24 cellular contexts compared by ENCODE assay signal in the genomic region with DNA sequence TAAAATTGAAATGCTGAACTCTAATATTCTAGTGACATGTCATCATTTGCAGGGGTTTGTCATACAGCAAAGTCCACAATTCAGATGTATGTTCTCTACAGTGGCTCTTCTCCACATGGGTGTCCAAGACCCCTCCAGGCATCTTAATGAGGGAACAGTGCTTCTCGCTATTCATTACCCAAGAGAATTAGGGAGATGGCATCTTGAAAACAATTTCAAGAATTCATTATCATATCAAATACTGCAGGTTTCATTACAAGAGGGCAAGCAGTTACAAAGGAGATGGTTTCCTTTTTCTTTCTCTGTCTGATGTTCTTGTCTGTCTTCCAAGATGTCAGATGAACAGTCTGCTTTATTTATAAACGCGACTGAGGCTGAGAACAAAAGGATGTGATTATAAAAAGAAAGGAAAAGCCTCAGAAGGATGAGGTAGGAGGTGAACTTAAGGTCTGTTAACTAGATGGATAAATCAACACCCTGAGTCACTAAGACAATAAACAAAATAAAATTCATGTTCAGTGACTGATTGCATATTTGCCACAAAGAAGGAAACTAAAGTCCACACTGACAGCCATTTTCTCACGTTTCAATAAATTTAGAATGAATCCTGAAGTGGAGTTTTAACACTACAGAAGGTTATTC.
DNase-seq lines count a peak whose midpoint lies in the region; ATAC-seq, FAIRE-seq and TF ChIP-seq lines count a peak whose summit lies in the region.
"Had no signal": no experiment of that assay in that cellular context is flagged by ENCODE, and none has a peak within 500 bp of the region (broad histone marks: within the 10 kb centered on the region; RNA-seq: fewer than 3 reads in every experiment).

No MANE protein-coding gene starts in this region.

- no CpG with 5 or more reads among the region's 4 CpGs for WGBS in mesendoderm (ENCODE audit: extremely low coverage, insufficient coverage, low lambda C conversion rate)

- H3K4me3 ChIP-seq in BJ (ENCODE audit: low read depth, low read length) = no peak overlapping the region
- H3K4me3 ChIP-seq in bronchial epithelial cell (ENCODE audit: low read depth, low read length) = no peak overlapping the region
- H3K4me3 ChIP-seq in mesendoderm (ENCODE audit: low read length) = no peak overlapping the region
- H3K4me3 ChIP-seq: PC-9, vagina had no signal

- no peak overlapping the region for H4K5ac ChIP-seq in mesendoderm (ENCODE audit: low read length)

- no peak overlapping the region for H3K23ac ChIP-seq in mesendoderm (ENCODE audit: low read length)

- no peaks in the 10 kb centered on the region for H3K27me3 Mint-ChIP-seq in activated CD8-positive, alpha-beta T cell treated with anti-CD3 and anti-CD28 coated beads, Interleukin-2, amount 10 ng/mL, durations not matched to agents 7 days and 5 days (ENCODE audit: low read depth)
- H3K27me3 Mint-ChIP-seq: activated CD4-positive, alpha-beta memory T cell treated with anti-CD3 and anti-CD28 coated beads for 36 hours; progenitor cell of endocrine pancreas had no signal

- no peak overlapping the region for H2BK120ac ChIP-seq in mesendoderm (ENCODE audit: low read depth, low read length)

- no peak overlapping the region for H3K4me3 Mint-ChIP-seq in activated CD8-positive, alpha-beta T cell treated with anti-CD3 and anti-CD28 coated beads, Interleukin-2, amount 10 ng/mL, durations not matched to agents 7 days and 5 days
- H3K4me3 Mint-ChIP-seq: activated CD4-positive, alpha-beta memory T cell treated with anti-CD3 and anti-CD28 coated beads for 36 hours had no signal

- H3K27me3 ChIP-seq in BJ (ENCODE audit: control insufficient read depth, insufficient read depth, low read length) (no peaks in the 10 kb centered on the region), bronchial epithelial cell (ENCODE audit: control insufficient read depth, insufficient read depth, low read length) (no peaks in the 10 kb centered on the region), mesendoderm (ENCODE audit: insufficient read depth, low read length, poor library complexity) (peaks cover 2% of the 10 kb centered on the region)
- H3K27me3 ChIP-seq: vagina had no signal

- H2BK5ac ChIP-seq in mesendoderm (ENCODE audit: low read length) = no peak overlapping the region

- POLR2A ChIA-PET in BJ (lab: Charles Lee) = no interaction called here
- POLR2A ChIA-PET in activated CD8-positive, alpha-beta T cell treated with anti-CD3 and anti-CD28 coated beads, Interleukin-2, amount 10 ng/mL, durations not matched to agents 7 days and 5 days (lab: Charles Lee) = no interaction called here

- H3K9ac ChIP-seq in mesendoderm (ENCODE audit: low read length) = no peak overlapping the region

- H3K18ac ChIP-seq in mesendoderm (ENCODE audit: low read length) = no peak overlapping the region

- ATAC-seq in activated CD8-positive, alpha-beta T cell treated with anti-CD3 and anti-CD28 coated beads, Interleukin-2, amount 10 ng/mL, durations not matched to agents 7 days and 5 days = no peak
- ATAC-seq: esophagus mucosa, left lobe of liver had no signal

- H3K79me1 ChIP-seq in mesendoderm (ENCODE audit: low read length) = no peaks in the 10 kb centered on the region

- H3K4me1 Mint-ChIP-seq in activated CD8-positive, alpha-beta T cell treated with anti-CD3 and anti-CD28 coated beads, Interleukin-2, amount 10 ng/mL, durations not matched to agents 7 days and 5 days (ENCODE audit: low read depth) = peaks cover 3% of the 10 kb centered on the region

- H4K8ac ChIP-seq in mesendoderm (ENCODE audit: low read depth, low read length) = no peak overlapping the region

- no peak overlapping the region for H3K4ac ChIP-seq in mesendoderm (ENCODE audit: low read depth, low read length)

- CTCF ChIA-PET in BJ (lab: Yijun Ruan, JAX) = interaction anchor here (0.7 kb wide), 1 partner anchor 183 kb away, joined by 3 read pairs; no protein-coding TSS in a partner anchor
- CTCF ChIA-PET in activated CD8-positive, alpha-beta T cell treated with anti-CD3 and anti-CD28 coated beads, Interleukin-2, amount 10 ng/mL, durations not matched to agents 7 days and 5 days (lab: Charles Lee) = no interaction called here

- H3K9me3 Mint-ChIP-seq in activated CD8-positive, alpha-beta T cell treated with anti-CD3 and anti-CD28 coated beads, Interleukin-2, amount 10 ng/mL, durations not matched to agents 7 days and 5 days (ENCODE audit: insufficient read depth) = no peaks in the 10 kb centered on the region
- H3K9me3 Mint-ChIP-seq: activated CD4-positive, alpha-beta memory T cell treated with anti-CD3 and anti-CD28 coated beads for 36 hours had no signal

- DNase-seq in BJ (ENCODE audit: low read depth) (peak; percentile 1), HuH-7.5 (ENCODE audit: low spot score) (peak; percentile 4), bronchial epithelial cell (ENCODE audit: low read depth) (peak; percentile 25), mesendoderm (peak; percentile 36), T1000 (lab: John Stamatoyannopoulos, UW) (no peak), GM19239 (ENCODE audit: insufficient read length, low spot score) (no peak)
- DNase-seq in activated CD8-positive, alpha-beta T cell treated with anti-CD3 and anti-CD28 coated beads, Interleukin-2, amount 10 ng/mL, durations not matched to agents 7 days and 5 days = no peak
- no peak for DNase-seq in activated CD4-positive, alpha-beta T cell treated with anti-CD3 and anti-CD28 coated beads for 48 hours
- DNase-seq: activated CD4-positive, alpha-beta memory T cell treated with anti-CD3 and anti-CD28 coated beads for 36 hours; amniotic stem cell; Calu3; cortex of kidney; GOT3; hypothalamus; MV-4-11; NCI-H2081; NCI-H526 treated with DMSO at 0.1 percent for 48 hours; PC-9; stimulated activated CD4-positive, alpha-beta T cell treated with anti-CD3 and anti-CD28 coated beads, Interleukin-12 subunit alpha, Interleukin-12 subunit beta, amount 100 ng/mL, for 4 hours; stimulated activated naive CD4-positive, alpha-beta T cell treated with Interleukin-2 at 50 U/mL for 16 hours had no signal

- no peak overlapping the region for H3K27ac ChIP-seq in mesendoderm (ENCODE audit: low read depth, low read length)
- H3K27ac ChIP-seq: PC-9, vagina had no signal

- H2BK15ac ChIP-seq in mesendoderm (replicated peaks; ENCODE audit: low read depth) = no peak overlapping the region

- H2AK5ac ChIP-seq in mesendoderm (ENCODE audit: low read length) = no peak overlapping the region

- no peaks in the 10 kb centered on the region for H3K79me2 ChIP-seq in mesendoderm (ENCODE audit: control insufficient read depth, insufficient read depth, low read length)

- H3K36me3 Mint-ChIP-seq in activated CD8-positive, alpha-beta T cell treated with anti-CD3 and anti-CD28 coated beads, Interleukin-2, amount 10 ng/mL, durations not matched to agents 7 days and 5 days (ENCODE audit: low read depth) = no peaks in the 10 kb centered on the region

- no peak overlapping the region for H3K4me2 ChIP-seq in mesendoderm (ENCODE audit: low read length)
- H3K4me2 ChIP-seq: PC-9 had no signal

- H3K27ac Mint-ChIP-seq in activated CD8-positive, alpha-beta T cell treated with anti-CD3 and anti-CD28 coated beads, Interleukin-2, amount 10 ng/mL, durations not matched to agents 7 days and 5 days = no peak overlapping the region
- H3K27ac Mint-ChIP-seq: activated CD4-positive, alpha-beta memory T cell treated with anti-CD3 and anti-CD28 coated beads for 36 hours; progenitor cell of endocrine pancreas had no signal

- no peak overlapping the region for H3K56ac ChIP-seq in mesendoderm (ENCODE audit: low read length)

- peaks cover 2% of the 10 kb centered on the region for H3K4me1 ChIP-seq in mesendoderm (ENCODE audit: control insufficient read depth, low read depth, low read length)
- H3K4me1 ChIP-seq: vagina had no signal

- H3K36me3 ChIP-seq in BJ (ENCODE audit: control insufficient read depth, insufficient read depth, low read length) = no peaks in the 10 kb centered on the region
- no peaks in the 10 kb centered on the region for H3K36me3 ChIP-seq in bronchial epithelial cell (ENCODE audit: control insufficient read depth, insufficient read depth, low read length)
- H3K36me3 ChIP-seq in mesendoderm (ENCODE audit: control insufficient read depth, insufficient read depth, low read length) = no peaks in the 10 kb centered on the region
- H3K36me3 ChIP-seq: vagina had no signal

- FAIRE-seq in bronchial epithelial cell (lab: Jason Lieb, UNC) (no peak), GM19239 (lab: Jason Lieb, UNC) (no peak)

- TF ChIP-seq CTCF in BJ (IDR thresholded peaks at IDR 0.05; ENCODE audit: insufficient read depth, low read depth, low read length) (no peak), bronchial epithelial cell (IDR thresholded peaks at IDR 0.05; ENCODE audit: insufficient read depth, low read length, severe bottlenecking) (no peak)

Comparison
In these comparisons a context has a peak if more than half of its experiments do, and no peak if none do; other contexts are left out.
1. DNase-seq: peak in BJ (single experiment), HuH-7.5 (single experiment), bronchial epithelial cell (single experiment) and mesendoderm (single experiment); none in activated CD8-positive, alpha-beta T cell treated with anti-CD3 and anti-CD28 coated beads, Interleukin-2, amount 10 ng/mL, durations not matched to agents 7 days and 5 days (single experiment), activated CD4-positive, alpha-beta T cell treated with anti-CD3 and anti-CD28 coated beads for 48 hours (single experiment), T1000 (single experiment) and GM19239 (single experiment).